21 cellular contexts compared by ENCODE assay signal in genomic region chr15:57665939-57666338, GRCh38.
"Had no signal": no experiment of that assay in that cellular context is flagged by ENCODE, and none has a peak within 500 bp of the region (broad histone marks: within the 10 kb centered on the region; RNA-seq: fewer than 3 reads in every experiment).

No MANE protein-coding gene starts in this region.

- H3K27ac ChIP-seq: skin epidermis, suprapubic skin, thyroid gland, upper lobe of left lung, uterus had no signal

- FAIRE-seq: colon, endothelial cell of umbilical vein had no signal

- H3K36me3 ChIP-seq: sigmoid colon, suprapubic skin, thyroid gland, uterus had no signal

- H3K27me3 ChIP-seq: heart left ventricle, right atrium auricular region, sigmoid colon, suprapubic skin, thyroid gland, upper lobe of left lung, uterus had no signal

- H3K4me1 ChIP-seq: suprapubic skin, uterus had no signal

- DNase-seq: dermis blood vessel endothelial cell; effector CD4-positive, alpha-beta T cell; endodermal cell; erythroblast; foreskin melanocyte; heart left ventricle; hippocampal formation; left colon; mucosa of descending colon; naive thymus-derived CD8-positive, alpha-beta T cell; posterior cingulate gyrus; sigmoid colon; stimulated activated naive CD4-positive, alpha-beta T cell treated with Interleukin-2 at 50 U/mL for 16 hours; thyroid gland; upper lobe of left lung; uterus had no signal

- H3K9me3 ChIP-seq: heart left ventricle, mucosa of descending colon, right atrium auricular region, sigmoid colon, suprapubic skin, thyroid gland, upper lobe of left lung, uterus had no signal

- H3K4me3 ChIP-seq: heart left ventricle, mucosa of descending colon, right atrium auricular region, sigmoid colon, skin epidermis, suprapubic skin, thyroid gland, upper lobe of left lung, uterus had no signal

- ATAC-seq: heart left ventricle; left colon; mucosa of descending colon; naive thymus-derived CD8-positive, alpha-beta T cell had no signal
